13 cellular contexts compared by ENCODE assay signal in genomic region chr17:73288534-73289302, GRCh38. TPM values are rescaled to one million over a fixed set of nuclear protein-coding genes. Genes with fewer than 3 reads are reported as not detected.
A peak's percentile ranks its signal among the peaks of the same experiment; 100 is the strongest.
DNase-seq lines count a peak whose midpoint lies in the region; TF ChIP-seq lines count a peak whose summit lies in the region.
"Had no signal": no experiment of that assay in that cellular context is flagged by ENCODE, and none has a peak within 500 bp of the region (broad histone marks: within the 10 kb centered on the region; RNA-seq: fewer than 3 reads in every experiment).

No MANE protein-coding gene starts in this region.

- no peaks in the 10 kb centered on the region for H3K9me3 Mint-ChIP-seq in activated CD4-positive, alpha-beta T cell treated with anti-CD3 and anti-CD28 coated beads, Interleukin-2, amount 10 ng/mL, durations not matched to agents 7 days and 5 days
- H3K9me3 Mint-ChIP-seq: activated naive CD4-positive, alpha-beta T cell treated with anti-CD3 and anti-CD28 coated beads, Interleukin-2, amount 10 ng/mL, durations not matched to agents 7 days and 5 days; stimulated activated naive B cell treated with anti-CD40 and anti-IgM and Interleukin-4, amounts not matched to agents 10 μg/mL and 1 μg/mL and 100 μg/mL, for 72 hours had no signal

- POLR2A ChIA-PET in activated CD4-positive, alpha-beta T cell treated with anti-CD3 and anti-CD28 coated beads, Interleukin-2, amount 10 ng/mL, durations not matched to agents 7 days and 5 days (lab: Charles Lee): no interaction called here

- 23 to 62% (median 59%) methylated on average over 18 to 19 of the region's 19 CpGs for WGBS in adipose tissue, 3 donors
- WGBS in trophoblast cell (ENCODE audit: extremely low coverage, insufficient coverage, insufficient read length): no CpG with 5 or more reads among the region's 19 CpGs

- H2BK12ac ChIP-seq in trophoblast cell (ENCODE audit: low read length): no peak overlapping the region

- H3K4me1 Mint-ChIP-seq in activated CD4-positive, alpha-beta T cell treated with anti-CD3 and anti-CD28 coated beads, Interleukin-2, amount 10 ng/mL, durations not matched to agents 7 days and 5 days: peaks cover 26% of the 10 kb centered on the region

- peak overlapping the region; percentile 19; the same call in 1 of the 2 replicates for H3K27ac ChIP-seq in ACC112 (ENCODE audit: low read depth, low read length)
- H3K27ac ChIP-seq in adipose tissue (ENCODE audit: low read depth, low read length): peak overlapping the region; percentile 31
- H3K27ac ChIP-seq in left ventricle myocardium inferior (replicated peaks): peak overlapping the region; percentile 94
- no peak overlapping the region for H3K27ac ChIP-seq in trophoblast cell (ENCODE audit: low read depth, low read length)

- peak; percentile 76 for DNase-seq in left ventricle myocardium inferior
- DNase-seq in trophoblast cell: no peak
- DNase-seq in nucleus accumbens (lab: John Stamatoyannopoulos, UW): no peak
- DNase-seq in stimulated activated naive CD4-positive, alpha-beta T cell (lab: John Stamatoyannopoulos, UW): no peak
- DNase-seq in activated CD4-positive, alpha-beta T cell treated with anti-CD3 and anti-CD28 coated beads, Interleukin-2, amount 10 ng/mL, durations not matched to agents 7 days and 5 days: no peak
- no peak for DNase-seq in inferior parietal cortex (ENCODE audit: extremely low spot score)
- DNase-seq: activated CD4-positive, CD25-positive, alpha-beta regulatory T cell; activated naive CD4-positive, alpha-beta T cell treated with anti-CD3 and anti-CD28 coated beads, Interleukin-2, amount 10 ng/mL, durations not matched to agents 7 days and 5 days; NCI-H1436; stimulated activated naive B cell treated with anti-CD40 and anti-IgM and Interleukin-4, amounts not matched to agents 10 μg/mL and 1 μg/mL and 100 μg/mL, for 72 hours had no signal

- no peak overlapping the region for H3K9ac ChIP-seq in trophoblast cell (ENCODE audit: low read length)

- H3K79me2 ChIP-seq in ACC112 (ENCODE audit: control insufficient read depth, insufficient read depth, low read length, unreplicated experiment) (peaks cover 81% of the 10 kb centered on the region), trophoblast cell (ENCODE audit: control insufficient read depth, insufficient read depth, low read length, poor library complexity) (peaks cover 18% of the 10 kb centered on the region)

- H2AK5ac ChIP-seq in trophoblast cell (ENCODE audit: low read length): no peak overlapping the region

- no peak overlapping the region for H4K12ac ChIP-seq in trophoblast cell (ENCODE audit: low read depth, low read length)

- H2AFZ ChIP-seq in ACC112 (ENCODE audit: low read length, unreplicated experiment): no peak overlapping the region
- no peak overlapping the region for H2AFZ ChIP-seq in trophoblast cell (ENCODE audit: insufficient read depth, low read length, poor library complexity)

- peaks cover 23% of the 10 kb centered on the region for H3K79me1 ChIP-seq in trophoblast cell (ENCODE audit: low read length)

- peak overlapping the region; percentile 3 for H3K4ac ChIP-seq in trophoblast cell (ENCODE audit: low read depth, low read length)

- no peaks in the 10 kb centered on the region for H3K27me3 Mint-ChIP-seq in activated CD4-positive, alpha-beta T cell treated with anti-CD3 and anti-CD28 coated beads, Interleukin-2, amount 10 ng/mL, durations not matched to agents 7 days and 5 days

- no peak overlapping the region for H3K14ac ChIP-seq in trophoblast cell (ENCODE audit: low read length)

- no peak overlapping the region for H3K4me3 Mint-ChIP-seq in activated CD4-positive, alpha-beta T cell treated with anti-CD3 and anti-CD28 coated beads, Interleukin-2, amount 10 ng/mL, durations not matched to agents 7 days and 5 days
- H3K4me3 Mint-ChIP-seq: activated naive CD4-positive, alpha-beta T cell treated with anti-CD3 and anti-CD28 coated beads, Interleukin-2, amount 10 ng/mL, durations not matched to agents 7 days and 5 days; stimulated activated naive B cell treated with anti-CD40 and anti-IgM and Interleukin-4, amounts not matched to agents 10 μg/mL and 1 μg/mL and 100 μg/mL, for 72 hours had no signal

- no peak overlapping the region for H4K91ac ChIP-seq in trophoblast cell (ENCODE audit: low read depth, low read length)

- no peak overlapping the region for H4K8ac ChIP-seq in trophoblast cell (ENCODE audit: low read depth, low read length)

- H3K9me3 ChIP-seq in left ventricle myocardium inferior (replicated peaks) (no peaks in the 10 kb centered on the region), trophoblast cell (ENCODE audit: insufficient read depth, low read depth, low read length) (peaks cover 2% of the 10 kb centered on the region)

- H3K4me3 ChIP-seq in ACC112 (ENCODE audit: low read depth, low read length): no peak overlapping the region
- peak overlapping the region; percentile 18 for H3K4me3 ChIP-seq in left ventricle myocardium inferior
- no peak overlapping the region for H3K4me3 ChIP-seq in trophoblast cell (ENCODE audit: low read depth, low read length)

- H3K27ac Mint-ChIP-seq in activated CD4-positive, alpha-beta T cell treated with anti-CD3 and anti-CD28 coated beads, Interleukin-2, amount 10 ng/mL, durations not matched to agents 7 days and 5 days: no peak overlapping the region
- H3K27ac Mint-ChIP-seq: activated naive CD4-positive, alpha-beta T cell treated with anti-CD3 and anti-CD28 coated beads, Interleukin-2, amount 10 ng/mL, durations not matched to agents 7 days and 5 days; stimulated activated naive B cell treated with anti-CD40 and anti-IgM and Interleukin-4, amounts not matched to agents 10 μg/mL and 1 μg/mL and 100 μg/mL, for 72 hours had no signal

- TF ChIP-seq CTCF in left ventricle myocardium inferior (IDR thresholded peaks at IDR 0.05; ENCODE audit: borderline replicate concordance): no peak

- no peak overlapping the region for H2BK5ac ChIP-seq in trophoblast cell (ENCODE audit: low read depth, low read length, poor library complexity)

- no peaks in the 10 kb centered on the region for H3K36me3 ChIP-seq in ACC112 (ENCODE audit: insufficient read depth, low read length)
- peaks cover 29% of the 10 kb centered on the region for H3K36me3 ChIP-seq in left ventricle myocardium inferior
- peaks cover 27 to 31% of the 10 kb centered on the region in 2 experiments for H3K36me3 ChIP-seq in trophoblast cell (ENCODE audit: control insufficient read depth in 1 of 2, insufficient read depth in 2 of 2, low read length in 2 of 2)

- peaks cover 79% of the 10 kb centered on the region for H3K4me1 ChIP-seq in ACC112 (ENCODE audit: control insufficient read depth, insufficient read depth, low read length, unreplicated experiment)
- H3K4me1 ChIP-seq in left ventricle myocardium inferior: peaks cover 100% of the 10 kb centered on the region
- H3K4me1 ChIP-seq in trophoblast cell (ENCODE audit: control insufficient read depth in 1 of 2, insufficient read depth in 2 of 2, low read length in 2 of 2): peaks cover 42 to 49% of the 10 kb centered on the region in 2 experiments

- CTCF ChIA-PET in activated CD4-positive, alpha-beta T cell treated with anti-CD3 and anti-CD28 coated beads, Interleukin-2, amount 10 ng/mL, durations not matched to agents 7 days and 5 days (lab: Charles Lee): no interaction called here

- no peak overlapping the region for H3K23ac ChIP-seq in trophoblast cell (ENCODE audit: low read length)

- H3K27me3 ChIP-seq in ACC112 (ENCODE audit: insufficient read depth, low read length) (no peaks in the 10 kb centered on the region), left ventricle myocardium inferior (ENCODE audit: low read depth) (no peaks in the 10 kb centered on the region), trophoblast cell (ENCODE audit: insufficient read depth, low read length) (no peaks in the 10 kb centered on the region)

- no peak overlapping the region for H2BK120ac ChIP-seq in trophoblast cell (ENCODE audit: insufficient read depth, low read length, poor library complexity)

- H3K36me3 Mint-ChIP-seq in activated CD4-positive, alpha-beta T cell treated with anti-CD3 and anti-CD28 coated beads, Interleukin-2, amount 10 ng/mL, durations not matched to agents 7 days and 5 days (ENCODE audit: low read depth): no peaks in the 10 kb centered on the region
- H3K36me3 Mint-ChIP-seq: activated naive CD4-positive, alpha-beta T cell treated with anti-CD3 and anti-CD28 coated beads, Interleukin-2, amount 10 ng/mL, durations not matched to agents 7 days and 5 days; stimulated activated naive B cell treated with anti-CD40 and anti-IgM and Interleukin-4, amounts not matched to agents 10 μg/mL and 1 μg/mL and 100 μg/mL, for 72 hours had no signal

- H3K4me2 ChIP-seq in trophoblast cell (ENCODE audit: low read length): no peak overlapping the region

- intact Hi-C loops in left ventricle myocardium inferior (cut with micrococcal nuclease): no loop called here

- H3K18ac ChIP-seq in trophoblast cell (ENCODE audit: low read length): no peak overlapping the region

RNA-seq across cellular contexts. Expression of gene CDC42EP4, which starts 23.1 kb away (rescaled TPM):
- polyA plus RNA-seq in adipose tissue: 100 to 1,000 TPM in 2 of 3 donors, 10 to 100 TPM in 1; 52.6 to 302 (median 138) TPM
- 34.0 TPM for total RNA-seq in left ventricle myocardium inferior
- polyA plus RNA-seq in trophoblast cell (2013): 31.8 and 33.8 TPM in 2 replicates
- total RNA-seq in activated CD4-positive, alpha-beta T cell treated with anti-CD3 and anti-CD28 coated beads, Interleukin-2, amount 10 ng/mL, durations not matched to agents 7 days and 5 days: 1 to 10 TPM; 1.7 to 2.1 TPM

RNA-seq across cellular contexts. Expression of gene CPSF4L, which starts 27.0 kb away (rescaled TPM):
- polyA plus RNA-seq in adipose tissue: under 1 TPM in 1 of 3 donors, not detected in 2; 0.25 TPM
- not detected for total RNA-seq in left ventricle myocardium inferior
- not detected in 2 replicates for polyA plus RNA-seq in trophoblast cell (2013)
- not detected for total RNA-seq in activated CD4-positive, alpha-beta T cell treated with anti-CD3 and anti-CD28 coated beads, Interleukin-2, amount 10 ng/mL, durations not matched to agents 7 days and 5 days
- total RNA-seq: A172 had no signal

Comparison
In these comparisons a context has a peak if more than half of its experiments do, and no peak if none do; other contexts are left out.
1. RNA of gene CDC42EP4, which starts 23.1 kb away (total RNA-seq): 34.0 TPM in left ventricle myocardium inferior (single experiment); 1.7 to 2.1 TPM in activated CD4-positive, alpha-beta T cell treated with anti-CD3 and anti-CD28 coated beads, Interleukin-2, amount 10 ng/mL, durations not matched to agents 7 days and 5 days; every median in the first group is over 10 times any median in the second.